Comparison of ENCODE assay signal across 1 cellular context in genomic region chr2:218709906-218710305, GRCh38.
TF ChIP-seq lines count a peak whose summit lies in the region.

No MANE protein-coding gene starts in this region.

TF ChIP-seq in WTC11, 78 proteins besides CTCF, POLR2A, EP300 and RAD21 (continued from another document):
- TF ChIP-seq, protein P1, sequence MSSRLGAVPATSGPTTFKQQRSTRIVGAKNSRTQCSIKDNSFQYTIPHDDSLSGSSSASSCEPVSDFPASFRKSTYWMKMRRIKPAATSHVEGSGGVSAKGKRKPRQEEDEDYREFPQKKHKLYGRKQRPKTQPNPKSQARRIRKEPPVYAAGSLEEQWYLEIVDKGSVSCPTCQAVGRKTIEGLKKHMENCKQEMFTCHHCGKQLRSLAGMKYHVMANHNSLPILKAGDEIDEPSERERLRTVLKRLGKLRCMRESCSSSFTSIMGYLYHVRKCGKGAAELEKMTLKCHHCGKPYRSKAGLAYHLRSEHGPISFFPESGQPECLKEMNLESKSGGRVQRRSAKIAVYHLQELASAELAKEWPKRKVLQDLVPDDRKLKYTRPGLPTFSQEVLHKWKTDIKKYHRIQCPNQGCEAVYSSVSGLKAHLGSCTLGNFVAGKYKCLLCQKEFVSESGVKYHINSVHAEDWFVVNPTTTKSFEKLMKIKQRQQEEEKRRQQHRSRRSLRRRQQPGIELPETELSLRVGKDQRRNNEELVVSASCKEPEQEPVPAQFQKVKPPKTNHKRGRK (CRISPR knock-in tag; IDR thresholded peaks at IDR 0.05; ENCODE audit: borderline replicate concordance) = no peak
- TF ChIP-seq NR3C1 (CRISPR knock-in tag; conservative IDR thresholded peaks at IDR 0.05; ENCODE audit: low read depth) = no peak
TF ChIP-seq in WTC11: peak in this region for 0.
